36 cellular contexts compared by ENCODE assay signal in the genomic region with DNA sequence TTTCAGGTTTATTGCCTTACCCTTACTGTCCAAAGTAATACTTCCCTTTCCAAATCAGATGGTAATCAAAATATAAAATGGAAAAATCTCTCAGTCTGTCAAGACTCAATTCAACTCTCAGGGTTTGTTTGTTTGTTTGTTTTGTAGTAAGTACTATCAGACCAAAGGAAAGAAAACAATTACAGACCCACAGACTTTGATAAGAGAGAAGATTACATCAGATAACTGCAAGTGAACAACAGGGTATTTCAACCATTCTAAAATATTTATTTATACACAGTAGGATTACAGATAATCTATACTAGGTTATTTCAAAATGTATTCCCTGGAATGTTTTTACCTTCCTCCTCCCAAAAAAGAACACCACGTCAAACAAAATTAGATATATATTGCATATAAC. TPM values are rescaled to one million over a fixed set of nuclear protein-coding genes. Genes with fewer than 3 reads are reported as not detected.
DNase-seq lines count a peak whose midpoint lies in the region; ATAC-seq, FAIRE-seq and TF ChIP-seq lines count a peak whose summit lies in the region.
"Had no signal": no experiment of that assay in that cellular context is flagged by ENCODE, and none has a peak within 500 bp of the region (broad histone marks: within the 10 kb centered on the region; RNA-seq: fewer than 3 reads in every experiment).

No MANE protein-coding gene starts in this region.

- no peaks in the 10 kb centered on the region for H3K36me3 ChIP-seq in HEK293 (ENCODE audit: control insufficient read depth in 2 of 2, insufficient read depth in 1 of 2, low read length in 2 of 2)
- no peaks in the 10 kb centered on the region for H3K36me3 ChIP-seq in mesendoderm (ENCODE audit: control insufficient read depth, insufficient read depth, low read length)

- TF ChIP-seq CTCF in HEK293 (tag by site-specific recombination; IDR thresholded peaks at IDR 0.05) = no peak

- no peak overlapping the region for H3K4me2 ChIP-seq in mesendoderm (ENCODE audit: low read length)
- H3K4me2 ChIP-seq: BLaER1; BLaER1 treated with 17β-estradiol and CSF1 and Interleukin-3, amounts not matched to agents 10 nM and 100 nM had no signal

- H4K8ac ChIP-seq in mesendoderm (ENCODE audit: low read depth, low read length) = no peak overlapping the region

- H3K23ac ChIP-seq in mesendoderm (ENCODE audit: low read length) = no peak overlapping the region

- H3K4me1 Mint-ChIP-seq in activated T-helper 2 cell treated with anti-CD3 and anti-CD28 coated beads, Interferon-gamma antibody, Interleukin-2, Interleukin-4, amounts not matched to agents 10 μg/mL and 5 μg/mL and 100 μg/mL, durations not matched to agents 14 hours and 24 hours and 36 hours (ENCODE audit: low read depth) = no peaks in the 10 kb centered on the region
- no peaks in the 10 kb centered on the region for H3K4me1 Mint-ChIP-seq in activated T-cell treated with anti-CD3 and anti-CD28 coated beads, Interleukin-2, amount 50 U/mL, for 72 hours (ENCODE audit: low read depth)
- H3K4me1 Mint-ChIP-seq: B cell, CD14-positive monocyte had no signal

- no peaks in the 10 kb centered on the region for H3K79me1 ChIP-seq in mesendoderm (ENCODE audit: low read length)

- no peak overlapping the region for H3K4me3 ChIP-seq in HEK293 (ENCODE audit: low read depth, low read length)
- H3K4me3 ChIP-seq in mesendoderm (ENCODE audit: low read length) = no peak overlapping the region
- H3K4me3 ChIP-seq: A549; BLaER1; BLaER1 treated with 17β-estradiol and CSF1 and Interleukin-3, amounts not matched to agents 10 nM and 100 nM had no signal

- H3K9ac ChIP-seq in mesendoderm (ENCODE audit: low read length) = no peak overlapping the region
- H3K9ac ChIP-seq: BLaER1; BLaER1 treated with 17β-estradiol and CSF1 and Interleukin-3, amounts not matched to agents 10 nM and 100 nM had no signal

- H4K5ac ChIP-seq in mesendoderm (ENCODE audit: low read length) = no peak overlapping the region

- no peak overlapping the region for H3K56ac ChIP-seq in mesendoderm (ENCODE audit: low read length)

- no peaks in the 10 kb centered on the region for H3K9me3 Mint-ChIP-seq in activated T-helper 2 cell treated with anti-CD3 and anti-CD28 coated beads, Interferon-gamma antibody, Interleukin-2, Interleukin-4, amounts not matched to agents 10 μg/mL and 5 μg/mL and 100 μg/mL, durations not matched to agents 14 hours and 24 hours and 36 hours
- no peaks in the 10 kb centered on the region for H3K9me3 Mint-ChIP-seq in activated T-cell treated with anti-CD3 and anti-CD28 coated beads, Interleukin-2, amount 50 U/mL, for 72 hours
- H3K9me3 Mint-ChIP-seq: CD14-positive monocyte; CD4-positive, alpha-beta memory T cell; CD4-positive, alpha-beta T cell; CD4-positive, CD25-positive, alpha-beta regulatory T cell; CD8-positive, alpha-beta memory T cell; CD8-positive, alpha-beta T cell had no signal

- no peak overlapping the region for H3K27ac ChIP-seq in HEK293 (ENCODE audit: extremely low read depth, low read depth, low read length)
- H3K27ac ChIP-seq in mesendoderm (ENCODE audit: low read depth, low read length) = no peak overlapping the region
- H3K27ac ChIP-seq: 22Rv1; BLaER1; BLaER1 treated with 17β-estradiol and CSF1 and Interleukin-3, amounts not matched to agents 10 nM and 100 nM; C4-2B had no signal

- H3K27me3 Mint-ChIP-seq in activated T-helper 2 cell treated with anti-CD3 and anti-CD28 coated beads, Interferon-gamma antibody, Interleukin-2, Interleukin-4, amounts not matched to agents 10 μg/mL and 5 μg/mL and 100 μg/mL, durations not matched to agents 14 hours and 24 hours and 36 hours (ENCODE audit: low read depth) = no peaks in the 10 kb centered on the region
- H3K27me3 Mint-ChIP-seq in activated T-cell treated with anti-CD3 and anti-CD28 coated beads, Interleukin-2, amount 50 U/mL, for 72 hours (ENCODE audit: low read depth) = no peaks in the 10 kb centered on the region
- H3K27me3 Mint-ChIP-seq: B cell; CD4-positive, alpha-beta memory T cell; CD4-positive, alpha-beta T cell; CD4-positive, CD25-positive, alpha-beta regulatory T cell; CD8-positive, alpha-beta memory T cell had no signal

- no peak for DNase-seq in GM12892 (ENCODE audit: insufficient read length)
- DNase-seq in mesendoderm = peak; percentile 12
- no peak for DNase-seq in HUDEP-2 (lab: John Stamatoyannopoulos, UW; ENCODE audit: unreplicated experiment in 76 of 76)
- no peak for DNase-seq in NCI-H2171 treated with DMSO at 0.1 percent for 48 hours (lab: John Stamatoyannopoulos, UW)
- no peak for DNase-seq in activated T-helper 2 cell treated with anti-CD3 and anti-CD28 coated beads, Interferon-gamma antibody, Interleukin-2, Interleukin-4, amounts not matched to agents 10 μg/mL and 5 μg/mL and 100 μg/mL, durations not matched to agents 14 hours and 24 hours and 36 hours (ENCODE audit: low spot score)
- DNase-seq in activated T-cell treated with anti-CD3 and anti-CD28 coated beads, Interleukin-2, amount 50 U/mL, for 72 hours = no peak
- DNase-seq: 8988T; ACHN; AML-193; BE2C; C1 segment of cervical spinal cord; Caco-2; Calu3; CD4-positive, alpha-beta memory T cell; CD4-positive, alpha-beta T cell; CD4-positive, CD25-positive, alpha-beta regulatory T cell; CD8-positive, alpha-beta memory T cell; CD8-positive, alpha-beta T cell; COR-L47; DMS 273 treated with DMSO at 0.1 percent for 48 hours; DMS153; DMS53; DMS79; DMS79 treated with DMSO at 0.1 percent for 48 hours; DND-41; EL had no signal

- no peak for ATAC-seq in activated T-cell treated with anti-CD3 and anti-CD28 coated beads, Interleukin-2, amount 50 U/mL, for 72 hours (replicated peaks in 1 of 2)
- ATAC-seq: CD8-positive, alpha-beta T cell had no signal

- H2BK120ac ChIP-seq in mesendoderm (ENCODE audit: low read depth, low read length) = no peak overlapping the region

- H3K9me3 ChIP-seq in HEK293 (ENCODE audit: control insufficient read depth, insufficient read depth, low read depth, low read length) = no peaks in the 10 kb centered on the region
- H3K9me3 ChIP-seq: A549; BE2C; BLaER1; BLaER1 treated with 17β-estradiol and CSF1 and Interleukin-3, amounts not matched to agents 10 nM and 100 nM; Caco-2 had no signal

- WGBS in mesendoderm (ENCODE audit: extremely low coverage, insufficient coverage, low lambda C conversion rate) = no CpG with 5 or more reads among the region's 1 CpG

- H3K36me3 Mint-ChIP-seq in activated T-helper 2 cell treated with anti-CD3 and anti-CD28 coated beads, Interferon-gamma antibody, Interleukin-2, Interleukin-4, amounts not matched to agents 10 μg/mL and 5 μg/mL and 100 μg/mL, durations not matched to agents 14 hours and 24 hours and 36 hours (ENCODE audit: low read depth) = no peaks in the 10 kb centered on the region
- H3K36me3 Mint-ChIP-seq in activated T-cell treated with anti-CD3 and anti-CD28 coated beads, Interleukin-2, amount 50 U/mL, for 72 hours (ENCODE audit: insufficient read depth in 2 of 2) = no peaks in the 10 kb centered on the region

- no peak overlapping the region for H2BK5ac ChIP-seq in mesendoderm (ENCODE audit: low read length)

- no peaks in the 10 kb centered on the region for H3K79me2 ChIP-seq in mesendoderm (ENCODE audit: control insufficient read depth, insufficient read depth, low read length)

- no peak overlapping the region for H2BK15ac ChIP-seq in mesendoderm (replicated peaks; ENCODE audit: low read depth)

- intact Hi-C loops in activated T-helper 2 cell treated with anti-CD3 and anti-CD28 coated beads, Interferon-gamma antibody, Interleukin-2, Interleukin-4, amounts not matched to agents 10 μg/mL and 5 μg/mL and 100 μg/mL, durations not matched to agents 14 hours and 24 hours and 36 hours (cut with micrococcal nuclease) = no loop called here

- H3K27ac Mint-ChIP-seq in activated T-helper 2 cell treated with anti-CD3 and anti-CD28 coated beads, Interferon-gamma antibody, Interleukin-2, Interleukin-4, amounts not matched to agents 10 μg/mL and 5 μg/mL and 100 μg/mL, durations not matched to agents 14 hours and 24 hours and 36 hours = no peak overlapping the region
- no peak overlapping the region for H3K27ac Mint-ChIP-seq in activated T-cell treated with anti-CD3 and anti-CD28 coated beads, Interleukin-2, amount 50 U/mL, for 72 hours
- H3K27ac Mint-ChIP-seq: B cell; CD14-positive monocyte; CD4-positive, alpha-beta memory T cell; CD4-positive, alpha-beta T cell; CD4-positive, CD25-positive, alpha-beta regulatory T cell; CD8-positive, alpha-beta memory T cell; CD8-positive, alpha-beta T cell had no signal

- CTCF ChIA-PET in HEK293 (lab: Yijun Ruan, JAX) = no interaction called here

- H3K4me1 ChIP-seq in HEK293 (ENCODE audit: control insufficient read depth, insufficient read depth, low read length) (peaks cover 10% of the 10 kb centered on the region; the same call in 1 of the 2 replicates), mesendoderm (ENCODE audit: control insufficient read depth, low read depth, low read length) (no peaks in the 10 kb centered on the region)
- H3K4me1 ChIP-seq: BLaER1 treated with 17β-estradiol and CSF1 and Interleukin-3, amounts not matched to agents 10 nM and 100 nM; Caco-2 had no signal

- no peak overlapping the region for H3K4me3 Mint-ChIP-seq in activated T-helper 2 cell treated with anti-CD3 and anti-CD28 coated beads, Interferon-gamma antibody, Interleukin-2, Interleukin-4, amounts not matched to agents 10 μg/mL and 5 μg/mL and 100 μg/mL, durations not matched to agents 14 hours and 24 hours and 36 hours (ENCODE audit: low read depth)
- no peak overlapping the region for H3K4me3 Mint-ChIP-seq in activated T-cell treated with anti-CD3 and anti-CD28 coated beads, Interleukin-2, amount 50 U/mL, for 72 hours
- H3K4me3 Mint-ChIP-seq: B cell; CD14-positive monocyte; CD4-positive, alpha-beta memory T cell; CD4-positive, alpha-beta T cell; CD4-positive, CD25-positive, alpha-beta regulatory T cell; CD8-positive, alpha-beta memory T cell; CD8-positive, alpha-beta T cell had no signal

- TF ChIP-seq POLR2A in GM12892 (IDR thresholded peaks at IDR 0.05; ENCODE audit: low read depth, low read length) = no peak

- no peak overlapping the region for H3K18ac ChIP-seq in mesendoderm (ENCODE audit: low read length)

- POLR2A ChIA-PET in HEK293 (lab: Yijun Ruan, JAX) = no interaction called here

- FAIRE-seq in G401.6 (lab: Jason Lieb, UNC) (peak; percentile 23), GM12892 (lab: Jason Lieb, UNC) (peak; percentile 27)
- FAIRE-seq: A549, D721Med had no signal

- no peak overlapping the region for H2AK5ac ChIP-seq in mesendoderm (ENCODE audit: low read length)

- no peaks in the 10 kb centered on the region for H3K27me3 ChIP-seq in mesendoderm (ENCODE audit: insufficient read depth, low read length, poor library complexity)
- H3K27me3 ChIP-seq: BE2C; BLaER1; BLaER1 treated with 17β-estradiol and CSF1 and Interleukin-3, amounts not matched to agents 10 nM and 100 nM had no signal

- H3K4ac ChIP-seq in mesendoderm (ENCODE audit: low read depth, low read length) = no peak overlapping the region

RNA-seq across cellular contexts. Expression of a gene that starts 28.9 kb away (rescaled TPM):
- 15.2 TPM for polyA plus RNA-seq in GM12892 (2012; ENCODE audit: missing spikeins)
- polyA plus RNA-seq in mesendoderm (2013, experiment 1 of 2) = 5.8 TPM
- polyA plus RNA-seq in mesendoderm (2013, experiment 2 of 2) = 6.3 TPM
- 15.5 and 17.2 TPM in 2 replicates for total RNA-seq in activated T-helper 2 cell treated with anti-CD3 and anti-CD28 coated beads, Interferon-gamma antibody, Interleukin-2, Interleukin-4, amounts not matched to agents 10 μg/mL and 5 μg/mL and 100 μg/mL, durations not matched to agents 14 hours and 24 hours and 36 hours
- 10 to 100 TPM; 25.5 to 26.0 TPM for total RNA-seq in activated T-cell treated with anti-CD3 and anti-CD28 coated beads, Interleukin-2, amount 50 U/mL, for 72 hours

RNA-seq across cellular contexts. Expression of a gene that starts 29.1 kb away (rescaled TPM):
- 18.5 TPM for polyA plus RNA-seq in GM12892 (2012; ENCODE audit: missing spikeins)
- 7.4 TPM for polyA plus RNA-seq in mesendoderm (2013, experiment 1 of 2)
- 6.9 TPM for polyA plus RNA-seq in mesendoderm (2013, experiment 2 of 2)
- total RNA-seq in activated T-helper 2 cell treated with anti-CD3 and anti-CD28 coated beads, Interferon-gamma antibody, Interleukin-2, Interleukin-4, amounts not matched to agents 10 μg/mL and 5 μg/mL and 100 μg/mL, durations not matched to agents 14 hours and 24 hours and 36 hours = 17.4 and 19.6 TPM in 2 replicates
- 10 to 100 TPM; 29.7 to 33.5 TPM for total RNA-seq in activated T-cell treated with anti-CD3 and anti-CD28 coated beads, Interleukin-2, amount 50 U/mL, for 72 hours
